In the genomic region with DNA sequence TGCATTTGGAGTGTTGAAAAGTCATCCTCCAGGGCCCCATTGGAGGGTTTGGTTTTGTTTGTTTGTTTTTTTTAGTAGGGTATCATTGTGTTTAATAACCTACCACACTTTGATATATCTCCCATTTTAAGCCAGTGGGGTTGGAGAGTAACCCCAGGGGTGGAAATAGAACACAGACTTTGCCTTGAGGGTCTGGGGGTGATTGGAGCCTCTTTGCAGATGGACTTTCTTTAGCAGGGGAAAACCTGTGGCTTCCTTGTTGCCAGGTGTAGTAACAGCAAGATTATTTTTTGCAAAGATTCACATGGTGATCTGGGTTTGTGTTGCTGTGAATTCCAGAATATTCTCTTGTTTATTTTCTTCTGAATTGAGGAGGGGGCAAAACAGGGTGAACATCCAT, we compare ENCODE assay signal across 1 cellular context.
TF ChIP-seq lines count a peak whose summit lies in the region.

No MANE protein-coding gene starts in this region.

TF ChIP-seq in WTC11, 78 proteins besides CTCF, POLR2A, EP300 and RAD21 (continued from another document):
- TF ChIP-seq, protein P1, sequence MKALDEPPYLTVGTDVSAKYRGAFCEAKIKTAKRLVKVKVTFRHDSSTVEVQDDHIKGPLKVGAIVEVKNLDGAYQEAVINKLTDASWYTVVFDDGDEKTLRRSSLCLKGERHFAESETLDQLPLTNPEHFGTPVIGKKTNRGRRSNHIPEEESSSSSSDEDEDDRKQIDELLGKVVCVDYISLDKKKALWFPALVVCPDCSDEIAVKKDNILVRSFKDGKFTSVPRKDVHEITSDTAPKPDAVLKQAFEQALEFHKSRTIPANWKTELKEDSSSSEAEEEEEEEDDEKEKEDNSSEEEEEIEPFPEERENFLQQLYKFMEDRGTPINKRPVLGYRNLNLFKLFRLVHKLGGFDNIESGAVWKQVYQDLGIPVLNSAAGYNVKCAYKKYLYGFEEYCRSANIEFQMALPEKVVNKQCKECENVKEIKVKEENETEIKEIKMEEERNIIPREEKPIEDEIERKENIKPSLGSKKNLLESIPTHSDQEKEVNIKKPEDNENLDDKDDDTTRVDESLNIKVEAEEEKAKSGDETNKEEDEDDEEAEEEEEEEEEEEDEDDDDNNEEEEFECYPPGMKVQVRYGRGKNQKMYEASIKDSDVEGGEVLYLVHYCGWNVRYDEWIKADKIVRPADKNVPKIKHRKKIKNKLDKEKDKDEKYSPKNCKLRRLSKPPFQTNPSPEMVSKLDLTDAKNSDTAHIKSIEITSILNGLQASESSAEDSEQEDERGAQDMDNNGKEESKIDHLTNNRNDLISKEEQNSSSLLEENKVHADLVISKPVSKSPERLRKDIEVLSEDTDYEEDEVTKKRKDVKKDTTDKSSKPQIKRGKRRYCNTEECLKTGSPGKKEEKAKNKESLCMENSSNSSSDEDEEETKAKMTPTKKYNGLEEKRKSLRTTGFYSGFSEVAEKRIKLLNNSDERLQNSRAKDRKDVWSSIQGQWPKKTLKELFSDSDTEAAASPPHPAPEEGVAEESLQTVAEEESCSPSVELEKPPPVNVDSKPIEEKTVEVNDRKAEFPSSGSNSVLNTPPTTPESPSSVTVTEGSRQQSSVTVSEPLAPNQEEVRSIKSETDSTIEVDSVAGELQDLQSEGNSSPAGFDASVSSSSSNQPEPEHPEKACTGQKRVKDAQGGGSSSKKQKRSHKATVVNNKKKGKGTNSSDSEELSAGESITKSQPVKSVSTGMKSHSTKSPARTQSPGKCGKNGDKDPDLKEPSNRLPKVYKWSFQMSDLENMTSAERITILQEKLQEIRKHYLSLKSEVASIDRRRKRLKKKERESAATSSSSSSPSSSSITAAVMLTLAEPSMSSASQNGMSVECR (CRISPR knock-in tag; IDR thresholded peaks at IDR 0.05; ENCODE audit: borderline replicate concordance), result no peak
- TF ChIP-seq NR3C1 (CRISPR knock-in tag; conservative IDR thresholded peaks at IDR 0.05; ENCODE audit: low read depth) (no peak), ZNF219 (CRISPR knock-in tag; IDR thresholded peaks at IDR 0.05; ENCODE audit: borderline replicate concordance) (no peak), ZNF396 (CRISPR knock-in tag; IDR thresholded peaks at IDR 0.05; ENCODE audit: borderline replicate concordance) (no peak), NFATC4 (CRISPR knock-in tag; IDR thresholded peaks at IDR 0.05) (no peak), ZNF121 (CRISPR knock-in tag; IDR thresholded peaks at IDR 0.05) (no peak), TP53 (CRISPR knock-in tag; IDR thresholded peaks at IDR 0.05) (no peak), ZNF317 (CRISPR knock-in tag; IDR thresholded peaks at IDR 0.05; ENCODE audit: borderline replicate concordance, low read depth) (no peak), FOXK1 (CRISPR knock-in tag; IDR thresholded peaks at IDR 0.05) (no peak), FOXP1 (CRISPR knock-in tag; IDR thresholded peaks at IDR 0.05; ENCODE audit: borderline replicate concordance) (no peak), SOX15 (CRISPR knock-in tag; IDR thresholded peaks at IDR 0.05) (no peak), CBFB (CRISPR knock-in tag; IDR thresholded peaks at IDR 0.05; ENCODE audit: low read depth) (no peak)
- TF ChIP-seq, protein P2, sequence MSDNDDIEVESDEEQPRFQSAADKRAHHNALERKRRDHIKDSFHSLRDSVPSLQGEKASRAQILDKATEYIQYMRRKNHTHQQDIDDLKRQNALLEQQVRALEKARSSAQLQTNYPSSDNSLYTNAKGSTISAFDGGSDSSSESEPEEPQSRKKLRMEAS (CRISPR knock-in tag; IDR thresholded peaks at IDR 0.05), result no peak
- TF ChIP-seq, protein P3, sequence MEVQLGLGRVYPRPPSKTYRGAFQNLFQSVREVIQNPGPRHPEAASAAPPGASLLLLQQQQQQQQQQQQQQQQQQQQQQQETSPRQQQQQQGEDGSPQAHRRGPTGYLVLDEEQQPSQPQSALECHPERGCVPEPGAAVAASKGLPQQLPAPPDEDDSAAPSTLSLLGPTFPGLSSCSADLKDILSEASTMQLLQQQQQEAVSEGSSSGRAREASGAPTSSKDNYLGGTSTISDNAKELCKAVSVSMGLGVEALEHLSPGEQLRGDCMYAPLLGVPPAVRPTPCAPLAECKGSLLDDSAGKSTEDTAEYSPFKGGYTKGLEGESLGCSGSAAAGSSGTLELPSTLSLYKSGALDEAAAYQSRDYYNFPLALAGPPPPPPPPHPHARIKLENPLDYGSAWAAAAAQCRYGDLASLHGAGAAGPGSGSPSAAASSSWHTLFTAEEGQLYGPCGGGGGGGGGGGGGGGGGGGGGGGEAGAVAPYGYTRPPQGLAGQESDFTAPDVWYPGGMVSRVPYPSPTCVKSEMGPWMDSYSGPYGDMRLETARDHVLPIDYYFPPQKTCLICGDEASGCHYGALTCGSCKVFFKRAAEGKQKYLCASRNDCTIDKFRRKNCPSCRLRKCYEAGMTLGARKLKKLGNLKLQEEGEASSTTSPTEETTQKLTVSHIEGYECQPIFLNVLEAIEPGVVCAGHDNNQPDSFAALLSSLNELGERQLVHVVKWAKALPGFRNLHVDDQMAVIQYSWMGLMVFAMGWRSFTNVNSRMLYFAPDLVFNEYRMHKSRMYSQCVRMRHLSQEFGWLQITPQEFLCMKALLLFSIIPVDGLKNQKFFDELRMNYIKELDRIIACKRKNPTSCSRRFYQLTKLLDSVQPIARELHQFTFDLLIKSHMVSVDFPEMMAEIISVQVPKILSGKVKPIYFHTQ (CRISPR knock-in tag; IDR thresholded peaks at IDR 0.05), result no peak
- TF ChIP-seq, protein P4, sequence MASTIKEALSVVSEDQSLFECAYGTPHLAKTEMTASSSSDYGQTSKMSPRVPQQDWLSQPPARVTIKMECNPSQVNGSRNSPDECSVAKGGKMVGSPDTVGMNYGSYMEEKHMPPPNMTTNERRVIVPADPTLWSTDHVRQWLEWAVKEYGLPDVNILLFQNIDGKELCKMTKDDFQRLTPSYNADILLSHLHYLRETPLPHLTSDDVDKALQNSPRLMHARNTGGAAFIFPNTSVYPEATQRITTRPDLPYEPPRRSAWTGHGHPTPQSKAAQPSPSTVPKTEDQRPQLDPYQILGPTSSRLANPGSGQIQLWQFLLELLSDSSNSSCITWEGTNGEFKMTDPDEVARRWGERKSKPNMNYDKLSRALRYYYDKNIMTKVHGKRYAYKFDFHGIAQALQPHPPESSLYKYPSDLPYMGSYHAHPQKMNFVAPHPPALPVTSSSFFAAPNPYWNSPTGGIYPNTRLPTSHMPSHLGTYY (CRISPR knock-in tag; IDR thresholded peaks at IDR 0.05), result no peak
- TF ChIP-seq, protein P5, sequence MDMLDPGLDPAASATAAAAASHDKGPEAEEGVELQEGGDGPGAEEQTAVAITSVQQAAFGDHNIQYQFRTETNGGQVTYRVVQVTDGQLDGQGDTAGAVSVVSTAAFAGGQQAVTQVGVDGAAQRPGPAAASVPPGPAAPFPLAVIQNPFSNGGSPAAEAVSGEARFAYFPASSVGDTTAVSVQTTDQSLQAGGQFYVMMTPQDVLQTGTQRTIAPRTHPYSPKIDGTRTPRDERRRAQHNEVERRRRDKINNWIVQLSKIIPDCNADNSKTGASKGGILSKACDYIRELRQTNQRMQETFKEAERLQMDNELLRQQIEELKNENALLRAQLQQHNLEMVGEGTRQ (CRISPR knock-in tag; IDR thresholded peaks at IDR 0.05), result no peak
